15 cellular contexts compared by ENCODE assay signal in genomic region chr7:48091506-48092433, GRCh38. TPM values are rescaled to one million over a fixed set of nuclear protein-coding genes. Genes with fewer than 3 reads are reported as not detected.
DNase-seq lines count a peak whose midpoint lies in the region; ATAC-seq, FAIRE-seq and TF ChIP-seq lines count a peak whose summit lies in the region.
"Had no signal": no experiment of that assay in that cellular context is flagged by ENCODE, and none has a peak within 500 bp of the region (broad histone marks: within the 10 kb centered on the region; RNA-seq: fewer than 3 reads in every experiment).

No MANE protein-coding gene starts in this region.

- peaks cover 73% of the 10 kb centered on the region for H3K79me2 ChIP-seq in keratinocyte (ENCODE audit: control insufficient read depth, insufficient read depth, low read length)

- no peaks in the 10 kb centered on the region for H3K9me3 Mint-ChIP-seq in activated naive CD8-positive, alpha-beta T cell treated with anti-CD3 and anti-CD28 coated beads, Interleukin-2, amount 50 U/mL, for 24 hours

- no peaks in the 10 kb centered on the region; the same call in 1 of the 2 replicates for H3K4me1 ChIP-seq in HEK293 (ENCODE audit: control insufficient read depth, insufficient read depth, low read length)
- H3K4me1 ChIP-seq in keratinocyte (ENCODE audit: control insufficient read depth, extremely low read depth, insufficient read depth, low read length): peaks cover 74% of the 10 kb centered on the region
- H3K4me1 ChIP-seq: BE2C had no signal

- H4K20me1 ChIP-seq in keratinocyte (ENCODE audit: control insufficient read depth, extremely low read depth, insufficient read depth, low read length): peaks cover 11% of the 10 kb centered on the region

- peaks cover 58% of the 10 kb centered on the region for H3K36me3 Mint-ChIP-seq in activated naive CD8-positive, alpha-beta T cell treated with anti-CD3 and anti-CD28 coated beads, Interleukin-2, amount 50 U/mL, for 24 hours (ENCODE audit: low read depth)

- H3K9me1 ChIP-seq in keratinocyte (ENCODE audit: control insufficient read depth, extremely low read depth, insufficient read depth, low read length): peaks cover 3% of the 10 kb centered on the region

- dilution Hi-C loops in keratinocyte (cut with MboI; ENCODE audit: extremely low pct_ligation_motif_present, low sequenced_read_pairs): no loop called here

- H3K9me3 ChIP-seq in HEK293 (ENCODE audit: control insufficient read depth, insufficient read depth, low read depth, low read length): no peaks in the 10 kb centered on the region
- H3K9me3 ChIP-seq in keratinocyte (ENCODE audit: control insufficient read depth, low read depth, low read length): no peaks in the 10 kb centered on the region
- H3K9me3 ChIP-seq: BE2C, left lung, neutrophil had no signal

- no peak overlapping the region for H2AFZ ChIP-seq in keratinocyte (ENCODE audit: control insufficient read depth, low read length)
- H2AFZ ChIP-seq: GM23248 had no signal

- peaks cover 74% of the 10 kb centered on the region for H3K4me1 Mint-ChIP-seq in activated naive CD8-positive, alpha-beta T cell treated with anti-CD3 and anti-CD28 coated beads, Interleukin-2, amount 50 U/mL, for 24 hours

- no peak for ATAC-seq in activated naive CD8-positive, alpha-beta T cell treated with anti-CD3 and anti-CD28 coated beads, Interleukin-2, amount 50 U/mL, for 24 hours
- no peak for ATAC-seq in HG03457 (IDR thresholded peaks at IDR 0.05; ENCODE audit: unreplicated experiment)
- ATAC-seq: left lung had no signal

- H3K36me3 ChIP-seq in HEK293 (ENCODE audit: control insufficient read depth in 2 of 2, insufficient read depth in 1 of 2, low read length in 2 of 2) (peaks cover 0 to 42% of the 10 kb centered on the region in 2 experiments; a peak in 2 of 3 replicates), keratinocyte (ENCODE audit: control insufficient read depth in 2 of 2, extremely low read depth in 1 of 2, insufficient read depth in 2 of 2, low read length in 2 of 2) (peaks cover 29 to 65% of the 10 kb centered on the region in 2 experiments)
- H3K36me3 ChIP-seq: BE2C had no signal

- peak overlapping the region; percentile 29 for H3K4me3 Mint-ChIP-seq in activated naive CD8-positive, alpha-beta T cell treated with anti-CD3 and anti-CD28 coated beads, Interleukin-2, amount 50 U/mL, for 24 hours

- DNase-seq in CD1c-positive myeloid dendritic cell (ENCODE audit: extremely low spot score) (peak; percentile 32), keratinocyte (ENCODE audit: low read depth, low spot score) (no peak), NCI-H128 (lab: John Stamatoyannopoulos, UW; ENCODE audit: unreplicated experiment) (no peak), NCI-H187 (lab: John Stamatoyannopoulos, UW) (no peak), NCI-H2029 treated with DMSO at 0.1 percent for 48 hours (lab: John Stamatoyannopoulos, UW) (no peak)
- no peak for DNase-seq in activated naive CD8-positive, alpha-beta T cell treated with anti-CD3 and anti-CD28 coated beads, Interleukin-2, amount 50 U/mL, for 24 hours
- DNase-seq: activated CD8-positive, alpha-beta memory T cell treated with anti-CD3 and anti-CD28 coated beads for 24 hours; amniotic stem cell; BE2C; left lung had no signal

- peak overlapping the region; percentile 91 for H3K9ac ChIP-seq in keratinocyte (ENCODE audit: control insufficient read depth, extremely low read depth, insufficient read depth, low read length)
- H3K9ac ChIP-seq: GM23248 had no signal

- no peak overlapping the region for H3K27ac Mint-ChIP-seq in activated naive CD8-positive, alpha-beta T cell treated with anti-CD3 and anti-CD28 coated beads, Interleukin-2, amount 50 U/mL, for 24 hours

- peak overlapping the region; percentile 93 for H3K4me2 ChIP-seq in keratinocyte (ENCODE audit: control insufficient read depth, extremely low read depth, insufficient read depth, low read depth, low read length)

- no peaks in the 10 kb centered on the region for H3K27me3 Mint-ChIP-seq in activated naive CD8-positive, alpha-beta T cell treated with anti-CD3 and anti-CD28 coated beads, Interleukin-2, amount 50 U/mL, for 24 hours

- H3K4me3 ChIP-seq in HEK293 (ENCODE audit: low read depth, low read length) (no peak overlapping the region), keratinocyte (ENCODE audit: control insufficient read depth in 2 of 3, extremely low read depth in 1 of 3, insufficient read depth in 2 of 3, low read depth in 1 of 3, low read length in 3 of 3) (peak overlapping the region; percentile 25 to 99 (median 92))
- H3K4me3 ChIP-seq: GM23248 had no signal

- POLR2A ChIA-PET in HEK293 (lab: Yijun Ruan, JAX): interaction anchor here (0.8 to 1.5 kb wide), 5 partner anchors 12 to 102 kb away, joined by 3 to 5 read pairs (median 3); partner anchors contain the start of gene C7orf57

- H3K27ac ChIP-seq in HEK293 (ENCODE audit: extremely low read depth, low read depth, low read length) (no peak overlapping the region), keratinocyte (ENCODE audit: control insufficient read depth, insufficient read depth, low read length) (peak overlapping the region; percentile 79)
- H3K27ac ChIP-seq: GM23248, neutrophil had no signal

- TF ChIP-seq CTCF in HEK293 (tag by site-specific recombination; IDR thresholded peaks at IDR 0.05): no peak
- TF ChIP-seq CTCF in keratinocyte (optimal IDR thresholded peaks at IDR 0.05 in 1 of 3, IDR thresholded peaks at IDR 0.05 in 1 of 3, conservative IDR thresholded peaks at IDR 0.05 in 1 of 3; ENCODE audit: extremely low read depth in 1 of 3, insufficient read depth in 2 of 3, low read length in 3 of 3): peak in 1 of 3 experiments; percentile 7

- peak; percentile 78 for FAIRE-seq in keratinocyte (lab: Jason Lieb, UNC)
- FAIRE-seq: G401.6 had no signal

- H3K27me3 ChIP-seq in keratinocyte (ENCODE audit: control insufficient read depth, extremely low read depth, insufficient read depth, low read length): no peaks in the 10 kb centered on the region
- H3K27me3 ChIP-seq: BE2C, left lung, neutrophil had no signal

- CTCF ChIA-PET in HEK293 (lab: Yijun Ruan, JAX): interaction anchor here (0.6 to 2.5 kb wide), 4 partner anchors 10 to 104 kb away, joined by 3 to 10 read pairs (median 5); no protein-coding TSS in a partner anchor

TF ChIP-seq in HEK293, 187 proteins besides CTCF, POLR2A, EP300 and RAD21:
- TF ChIP-seq ZNF211 (tag by site-specific recombination; IDR thresholded peaks at IDR 0.05; ENCODE audit: low read depth): no peak
- peak; percentile 6; the same call in 1 of the 2 replicates for TF ChIP-seq PRDM1 (tag by site-specific recombination; IDR thresholded peaks at IDR 0.05)

RNA-seq across cellular contexts. Expression of gene UPP1, which starts 2.7 kb away (rescaled TPM):
- polyA plus RNA-seq in keratinocyte: 165 to 226 TPM (median 202 TPM) in 3 replicates
- polyA plus RNA-seq in keratinocyte (2011; ENCODE audit: low read depth): 303 TPM
- 124 and 240 TPM in 2 replicates for polyA plus RNA-seq in keratinocyte (2011; cell fraction: cytosol; rRNA removed)
- 328 and 366 TPM in 2 replicates for polyA plus RNA-seq in keratinocyte (2011; cell fraction: nucleus; rRNA removed)
- polyA plus RNA-seq in keratinocyte (2012; ENCODE audit: low replicate concordance): 177 and 511 TPM in 2 replicates
- polyA minus RNA-seq in keratinocyte: 120 to 141 TPM (median 124 TPM) in 3 replicates
- 141 TPM for polyA minus RNA-seq in keratinocyte (2011; cell fraction: cytosol; rRNA and poly(A)+ RNA removed)
- polyA minus RNA-seq in keratinocyte (2011; cell fraction: nucleus; rRNA and poly(A)+ RNA removed): 105 and 108 TPM in 2 replicates

RNA-seq across cellular contexts. Expression of gene C7orf57, which starts 56.4 kb away (rescaled TPM):
- 0.22 to 0.60 TPM (median 0.39 TPM) in 3 replicates for polyA plus RNA-seq in keratinocyte
- polyA plus RNA-seq in keratinocyte (2011; ENCODE audit: low read depth): 2.0 TPM
- polyA plus RNA-seq in keratinocyte (2011; cell fraction: cytosol; rRNA removed): 0.11 and 0.17 TPM in 2 replicates
- 0.64 and 0.74 TPM in 2 replicates for polyA plus RNA-seq in keratinocyte (2011; cell fraction: nucleus; rRNA removed)
- polyA plus RNA-seq in keratinocyte (2012; ENCODE audit: low replicate concordance): 0.36 and 1.6 TPM in 2 replicates
- 0.13 to 0.43 TPM in 2 of 3 replicates, not detected in the other for polyA minus RNA-seq in keratinocyte
- not detected for polyA minus RNA-seq in keratinocyte (2011; cell fraction: cytosol; rRNA and poly(A)+ RNA removed)
- not detected in 2 replicates for polyA minus RNA-seq in keratinocyte (2011; cell fraction: nucleus; rRNA and poly(A)+ RNA removed)
- polyA plus RNA-seq: GM23248 had no signal
